In genomic region chr15:90086868-90087268, GRCh38 we compare ENCODE assay signal across 7 cellular contexts. TPM values are rescaled to one million over a fixed set of nuclear protein-coding genes. Genes with fewer than 3 reads are reported as not detected.
DNase-seq lines count a peak whose midpoint lies in the region; ATAC-seq, FAIRE-seq and TF ChIP-seq lines count a peak whose summit lies in the region.

No MANE protein-coding gene starts in this region.

- no peak overlapping the region for H4K5ac ChIP-seq in mesendoderm (ENCODE audit: low read length)

- H3K36me3 Mint-ChIP-seq in T-helper 2 cell treated with Interferon-gamma antibody and Interleukin-4, amounts not matched to agents 5 μg/mL and 100 μg/mL, for 36 hours (ENCODE audit: low read depth): peaks cover 73% of the 10 kb centered on the region

- WGBS in mesendoderm (ENCODE audit: extremely low coverage, insufficient coverage, low lambda C conversion rate): no CpG with 5 or more reads among the region's 7 CpGs

- no peak overlapping the region for H3K23ac ChIP-seq in mesendoderm (ENCODE audit: low read length)

- no peak overlapping the region for H3K4me3 Mint-ChIP-seq in T-helper 2 cell treated with Interferon-gamma antibody and Interleukin-4, amounts not matched to agents 5 μg/mL and 100 μg/mL, for 36 hours

- no peak overlapping the region for H2BK15ac ChIP-seq in mesendoderm (replicated peaks; ENCODE audit: low read depth)

- H3K27me3 ChIP-seq in bronchial epithelial cell (ENCODE audit: control insufficient read depth, insufficient read depth, low read length): no peaks in the 10 kb centered on the region
- no peaks in the 10 kb centered on the region for H3K27me3 ChIP-seq in mesendoderm (ENCODE audit: insufficient read depth, low read length, poor library complexity)

- H3K4me1 Mint-ChIP-seq in T-helper 2 cell treated with Interferon-gamma antibody and Interleukin-4, amounts not matched to agents 5 μg/mL and 100 μg/mL, for 36 hours (ENCODE audit: low read depth): peaks cover 10% of the 10 kb centered on the region

- no peak overlapping the region for H3K9ac ChIP-seq in mesendoderm (ENCODE audit: low read length)

- no peaks in the 10 kb centered on the region for H3K79me2 ChIP-seq in mesendoderm (ENCODE audit: control insufficient read depth, insufficient read depth, low read length)

- H3K27ac ChIP-seq in mesendoderm (ENCODE audit: low read depth, low read length): no peak overlapping the region

- H3K36me3 ChIP-seq in bronchial epithelial cell (ENCODE audit: control insufficient read depth, insufficient read depth, low read length) (peaks cover 14% of the 10 kb centered on the region), mesendoderm (ENCODE audit: control insufficient read depth, insufficient read depth, low read length) (peaks cover 7% of the 10 kb centered on the region)

- no peaks in the 10 kb centered on the region for H3K4me1 ChIP-seq in mesendoderm (ENCODE audit: control insufficient read depth, low read depth, low read length)

- peak; percentile 83 for TF ChIP-seq CTCF in bronchial epithelial cell (IDR thresholded peaks at IDR 0.05; ENCODE audit: insufficient read depth, low read length, severe bottlenecking)

- no peak overlapping the region for H2AK5ac ChIP-seq in mesendoderm (ENCODE audit: low read length)

- no peaks in the 10 kb centered on the region for H3K9me3 Mint-ChIP-seq in T-helper 2 cell treated with Interferon-gamma antibody and Interleukin-4, amounts not matched to agents 5 μg/mL and 100 μg/mL, for 36 hours

- no peak overlapping the region for H2BK5ac ChIP-seq in mesendoderm (ENCODE audit: low read length)

- H3K4me2 ChIP-seq in mesendoderm (ENCODE audit: low read length): no peak overlapping the region

- H2BK120ac ChIP-seq in mesendoderm (ENCODE audit: low read depth, low read length): no peak overlapping the region

- H3K4me3 ChIP-seq in bronchial epithelial cell (ENCODE audit: low read depth, low read length): no peak overlapping the region
- no peak overlapping the region for H3K4me3 ChIP-seq in mesendoderm (ENCODE audit: low read length)

- H4K8ac ChIP-seq in mesendoderm (ENCODE audit: low read depth, low read length): no peak overlapping the region

- ATAC-seq in HG02970 (IDR thresholded peaks at IDR 0.05; ENCODE audit: low FRiP score, unreplicated experiment): no peak
- ATAC-seq in GM21526 (IDR thresholded peaks at IDR 0.05; ENCODE audit: low FRiP score, unreplicated experiment): no peak

- FAIRE-seq in bronchial epithelial cell (lab: Jason Lieb, UNC): no peak

- H3K27ac Mint-ChIP-seq in T-helper 2 cell treated with Interferon-gamma antibody and Interleukin-4, amounts not matched to agents 5 μg/mL and 100 μg/mL, for 36 hours: no peak overlapping the region

- H3K18ac ChIP-seq in mesendoderm (ENCODE audit: low read length): no peak overlapping the region

- no peaks in the 10 kb centered on the region for H3K27me3 Mint-ChIP-seq in T-helper 2 cell treated with Interferon-gamma antibody and Interleukin-4, amounts not matched to agents 5 μg/mL and 100 μg/mL, for 36 hours (ENCODE audit: low read depth)

- DNase-seq in ELR (ENCODE audit: low read depth) (peak; percentile 70), HT-29 (ENCODE audit: low spot score) (peak; percentile 85), bronchial epithelial cell (ENCODE audit: low read depth) (peak; percentile 43), mesendoderm (peak; percentile 69)
- peak; percentile 35 for DNase-seq in T-helper 2 cell treated with Interferon-gamma antibody and Interleukin-4, amounts not matched to agents 5 μg/mL and 100 μg/mL, for 36 hours (ENCODE audit: low spot score)

- no peak overlapping the region for H3K56ac ChIP-seq in mesendoderm (ENCODE audit: low read length)

- H3K79me1 ChIP-seq in mesendoderm (ENCODE audit: low read length): no peaks in the 10 kb centered on the region

- no peak overlapping the region for H3K4ac ChIP-seq in mesendoderm (ENCODE audit: low read depth, low read length)

RNA-seq across cellular contexts. Expression of gene IDH2, which starts 15.4 kb away (rescaled TPM):
- 177 and 202 TPM in 2 replicates for total RNA-seq in HT-29 (2014; rRNA removed; shearing (Covaris generic))
- 29.5 and 59.0 TPM in 2 replicates for total RNA-seq in bronchial epithelial cell
- 18.1 TPM for polyA plus RNA-seq in mesendoderm (2013, experiment 1 of 2)
- 18.5 TPM for polyA plus RNA-seq in mesendoderm (2013, experiment 2 of 2)

Comparison
In these comparisons a context has a peak if more than half of its experiments do, and no peak if none do; other contexts are left out.
1. DNase-seq: peak in every context shown above with its lines; median percentile 85 in HT-29; 70 in ELR; 69 in mesendoderm; 43 in bronchial epithelial cell; 35 in T-helper 2 cell treated with Interferon-gamma antibody and Interleukin-4, amounts not matched to agents 5 μg/mL and 100 μg/mL, for 36 hours.